ENCODE assay signal across 7 cellular contexts in genomic region chr7:75905785-75906604, GRCh38. TPM values are rescaled to one million over a fixed set of nuclear protein-coding genes. Genes with fewer than 3 reads are reported as not detected.
DNase-seq lines count a peak whose midpoint lies in the region; ATAC-seq and FAIRE-seq lines count a peak whose summit lies in the region.

No MANE protein-coding gene starts in this region.

- H3K27ac ChIP-seq in neuronal stem cell (replicated peaks; ENCODE audit: low read length): peak overlapping the region; percentile 76

- H3K18ac ChIP-seq in neuronal stem cell (ENCODE audit: low read length): peak overlapping the region; percentile 87

- no peak overlapping the region for H2AK5ac ChIP-seq in neuronal stem cell (ENCODE audit: low read depth, low read length)

- H2AFZ ChIP-seq in neuronal stem cell (ENCODE audit: low read length): peak overlapping the region; percentile 72

- H3K9me3 ChIP-seq in neuronal stem cell (replicated peaks in 1 of 2; ENCODE audit: control insufficient read depth in 2 of 2, insufficient read depth in 1 of 2, low read depth in 1 of 2, low read length in 2 of 2): no peaks in the 10 kb centered on the region

- no peaks in the 10 kb centered on the region for H3K27me3 ChIP-seq in neuronal stem cell (ENCODE audit: control insufficient read depth in 3 of 3, insufficient read depth in 3 of 3, low read depth in 1 of 3, low read length in 3 of 3)

- peaks cover 9 to 10% of the 10 kb centered on the region in 2 donors for H3K4me1 ChIP-seq in neuronal stem cell (ENCODE audit: control insufficient read depth in 2 of 2, insufficient read depth in 1 of 2, low read depth in 1 of 2, low read length in 2 of 2)

- peak overlapping the region in 1 of 2 donors; percentile 16 for H3K4me3 ChIP-seq in neuronal stem cell (ENCODE audit: low read length in 2 of 2)

- H3K14ac ChIP-seq in neuronal stem cell (ENCODE audit: low read length): no peak overlapping the region

- peak; percentile 69 for DNase-seq in HuH-7 (ENCODE audit: low spot score)
- peak; percentile 41 for DNase-seq in RCC 7860 (ENCODE audit: low spot score)
- DNase-seq in fibroblast of the conjunctiva (ENCODE audit: low read depth): peak; percentile 76
- peak; percentile 65 for DNase-seq in neuronal stem cell (ENCODE audit: low spot score)
- DNase-seq in germinal center (ENCODE audit: low spot score): no peak

- no peak overlapping the region for H2BK15ac ChIP-seq in neuronal stem cell (ENCODE audit: low read length)

- no peak for FAIRE-seq in RCC 7860 (lab: Jason Lieb, UNC)

- H3K36me3 ChIP-seq in neuronal stem cell (replicated peaks in 1 of 2; ENCODE audit: control insufficient read depth in 2 of 2, insufficient read depth in 2 of 2, low read length in 2 of 2): no peaks in the 10 kb centered on the region

- no peak overlapping the region for H3K9ac ChIP-seq in neuronal stem cell (ENCODE audit: low read depth, low read length, poor library complexity)

- ATAC-seq in HG03025 (IDR thresholded peaks at IDR 0.05; ENCODE audit: low FRiP score, unreplicated experiment): no peak
- ATAC-seq in HG02610 (IDR thresholded peaks at IDR 0.05; ENCODE audit: unreplicated experiment): no peak

- H4K8ac ChIP-seq in neuronal stem cell (ENCODE audit: low read depth, low read length): no peak overlapping the region

- H4K91ac ChIP-seq in neuronal stem cell (ENCODE audit: low read depth, low read length, poor library complexity): no peak overlapping the region

- H3K4ac ChIP-seq in neuronal stem cell (ENCODE audit: low read length): no peak overlapping the region

- no CpG with 5 or more reads among the region's 17 CpGs for WGBS in neuronal stem cell (ENCODE audit: extremely low coverage in 2 of 2, insufficient read length in 2 of 2, insufficient replicate concordance in 1 of 2), 2 donors

- H2BK120ac ChIP-seq in neuronal stem cell (ENCODE audit: low read depth, low read length): peak overlapping the region; percentile 56

- no peak overlapping the region for H3K23ac ChIP-seq in neuronal stem cell (ENCODE audit: low read depth, low read length, poor library complexity)

- peak overlapping the region; percentile 32 for H3K4me2 ChIP-seq in neuronal stem cell (ENCODE audit: insufficient read depth, low read length, poor library complexity, severe bottlenecking)

- peak overlapping the region; percentile 16 for H2BK5ac ChIP-seq in neuronal stem cell (ENCODE audit: low read length)

- no peaks in the 10 kb centered on the region for H3K79me1 ChIP-seq in neuronal stem cell (ENCODE audit: low read depth, low read length)

- no peak overlapping the region for H2BK12ac ChIP-seq in neuronal stem cell (ENCODE audit: low read length)

RNA-seq across cellular contexts. Expression of gene POR, which starts 9.0 kb away (rescaled TPM):
- polyA plus RNA-seq in neuronal stem cell (2013, experiment 1 of 2): 61.0 TPM
- polyA plus RNA-seq in neuronal stem cell (2013, experiment 2 of 2): 62.9 TPM

RNA-seq across cellular contexts. Expression of gene RHBDD2, which starts 27.2 kb away (rescaled TPM):
- 74.0 TPM for polyA plus RNA-seq in neuronal stem cell (2013, experiment 1 of 2)
- 73.5 TPM for polyA plus RNA-seq in neuronal stem cell (2013, experiment 2 of 2)
